Comparison of ENCODE assay signal across 14 cellular contexts in the genomic region with DNA sequence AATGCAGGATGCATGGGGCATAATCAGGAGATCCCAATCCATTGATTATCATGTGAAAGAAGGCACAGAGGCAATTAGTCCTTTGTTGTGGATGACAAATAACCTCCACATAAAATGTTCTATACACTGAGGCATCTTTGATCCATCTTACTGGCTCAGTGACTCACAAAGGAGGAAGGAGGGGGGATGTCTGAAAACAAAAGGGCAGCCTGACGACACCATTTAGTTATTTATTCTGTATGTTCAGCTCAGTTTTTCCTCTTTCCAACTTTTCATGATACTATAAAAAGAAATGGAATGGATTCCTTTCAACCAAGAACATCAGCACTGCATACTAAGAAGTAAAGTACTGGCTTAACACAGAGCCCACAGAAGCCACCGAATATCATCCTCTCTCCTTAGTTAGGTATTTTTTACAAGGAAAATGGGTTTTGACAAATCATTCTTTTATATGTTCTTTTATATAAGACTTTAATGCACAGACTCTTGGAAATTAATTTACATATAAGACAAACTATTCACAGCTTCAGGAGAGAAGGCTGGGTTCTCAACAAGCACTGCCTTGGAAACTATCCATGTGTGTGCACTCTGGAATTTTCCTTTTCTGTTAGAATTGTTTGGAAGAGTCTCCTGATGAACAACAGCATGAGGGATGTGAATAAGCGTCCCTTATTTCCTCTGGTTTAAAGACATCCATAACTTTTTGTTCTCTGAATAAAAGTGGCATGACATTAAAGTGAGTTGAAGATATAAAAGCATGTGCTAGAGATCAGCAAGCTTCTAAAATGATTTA.
DNase-seq lines count a peak whose midpoint lies in the region; ATAC-seq, FAIRE-seq and TF ChIP-seq lines count a peak whose summit lies in the region.
"Had no signal": no experiment of that assay in that cellular context is flagged by ENCODE, and none has a peak within 500 bp of the region (broad histone marks: within the 10 kb centered on the region; RNA-seq: fewer than 3 reads in every experiment).

No MANE protein-coding gene starts in this region.

- no peaks in the 10 kb centered on the region for H3K36me3 ChIP-seq in osteoblast (ENCODE audit: insufficient read depth, low read length)
- H3K36me3 ChIP-seq: tibial nerve, WERI-Rb-1 had no signal

- H3K9me3 ChIP-seq in osteoblast (ENCODE audit: low read depth, low read length) = no peaks in the 10 kb centered on the region
- H3K9me3 ChIP-seq: tibial nerve had no signal

- no peaks in the 10 kb centered on the region for H3K27me3 ChIP-seq in osteoblast (ENCODE audit: insufficient read depth, low read length)
- H3K27me3 ChIP-seq: tibial nerve had no signal

- peak; percentile 63 for FAIRE-seq in RCC 7860 (lab: Jason Lieb, UNC)

- H3K79me2 ChIP-seq in osteoblast (ENCODE audit: insufficient read depth, low read length) = peaks cover 81% of the 10 kb centered on the region

- H3K4me2 ChIP-seq in osteoblast (ENCODE audit: insufficient read depth, low read length) = peak overlapping the region; percentile 60

- H3K27ac ChIP-seq in osteoblast (ENCODE audit: low read depth, low read length) = peak overlapping the region; percentile 77
- H3K27ac ChIP-seq: HL-60, WERI-Rb-1 had no signal

- ATAC-seq in GM18502 (IDR thresholded peaks at IDR 0.05; ENCODE audit: poor library complexity, unreplicated experiment) = no peak

- TF ChIP-seq CTCF in epithelial cell of esophagus (IDR thresholded peaks at IDR 0.05; ENCODE audit: insufficient read depth, low read depth, low read length, missing control alignments) (no peak), osteoblast (IDR thresholded peaks at IDR 0.05; ENCODE audit: extremely low read depth, low read depth, low read length) (no peak)

- peak; percentile 92 for DNase-seq in ELR (ENCODE audit: low read depth)
- peak; percentile 65 for DNase-seq in RCC 7860 (ENCODE audit: low spot score)
- peak; percentile 89 for DNase-seq in epithelial cell of esophagus (ENCODE audit: low read depth)
- DNase-seq in osteoblast (ENCODE audit: insufficient read length, low spot score, missing footprints) = peak; percentile 71
- DNase-seq in DMS114 treated with DMSO at 0.1 percent for 48 hours (lab: John Stamatoyannopoulos, UW; ENCODE audit: unreplicated experiment) = no peak
- DNase-seq in SW 1271 (lab: John Stamatoyannopoulos, UW) = no peak
- DNase-seq in islet precursor cell = no peak
- DNase-seq: central memory CD4-positive, alpha-beta T cell; immature natural killer cell; NCI-H510A; WERI-Rb-1 had no signal

- no peaks in the 10 kb centered on the region for H4K20me1 ChIP-seq in osteoblast (ENCODE audit: insufficient read depth, low read length)

- H2AFZ ChIP-seq in osteoblast (ENCODE audit: low read length) = no peak overlapping the region

- peaks cover 69% of the 10 kb centered on the region for H3K4me1 ChIP-seq in osteoblast (ENCODE audit: insufficient read depth, low read length)

- H3K4me3 ChIP-seq in epithelial cell of esophagus (ENCODE audit: low read length) = no peak overlapping the region
- peak overlapping the region; percentile 1 for H3K4me3 ChIP-seq in osteoblast (ENCODE audit: insufficient read depth, low read length)
- H3K4me3 ChIP-seq: tibial nerve had no signal

Comparison
In these comparisons a context has a peak if more than half of its experiments do, and no peak if none do; other contexts are left out.
1. DNase-seq: peak in ELR (single experiment), RCC 7860 (single experiment), epithelial cell of esophagus (single experiment) and osteoblast (single experiment); none in DMS114 treated with DMSO at 0.1 percent for 48 hours (single experiment), SW 1271 (0 of 2) and islet precursor cell (single experiment).